ENCODE assay signal across 8 cellular contexts in genomic region chr1:59146651-59147358, GRCh38.
DNase-seq lines count a peak whose midpoint lies in the region; ATAC-seq and TF ChIP-seq lines count a peak whose summit lies in the region.

No MANE protein-coding gene starts in this region.

- no peaks in the 10 kb centered on the region for H3K36me3 ChIP-seq in endodermal cell (ENCODE audit: control insufficient read depth, insufficient read depth, low read length)

- H3K27ac ChIP-seq in endodermal cell (ENCODE audit: low read depth, low read length): no peak overlapping the region

- no peaks in the 10 kb centered on the region for H3K9me3 ChIP-seq in endodermal cell (ENCODE audit: control insufficient read depth, low read length)

- TF ChIP-seq CTCF in AG09309 (IDR thresholded peaks at IDR 0.05; ENCODE audit: control insufficient read depth, insufficient read depth, low read depth, low read length, missing control alignments): no peak
- peak; percentile 60 for TF ChIP-seq CTCF in endodermal cell (conservative IDR thresholded peaks at IDR 0.05)

- H3K9me3 Mint-ChIP-seq in activated CD4-positive, alpha-beta memory T cell treated with anti-CD3 and anti-CD28 coated beads, Interleukin-2, amount 10 ng/mL, durations not matched to agents 7 days and 5 days: no peaks in the 10 kb centered on the region
- H3K9me3 Mint-ChIP-seq in endodermal cell: no peaks in the 10 kb centered on the region
- no peaks in the 10 kb centered on the region for H3K9me3 Mint-ChIP-seq in stimulated activated effector memory CD8-positive, alpha-beta T cell treated with anti-CD3 and anti-CD28 coated beads, Interleukin-12 subunit alpha, Interleukin-12 subunit beta, amount 100 ng/mL, for 72 hours

- DNase-seq in AG09309 (ENCODE audit: low read depth): no peak
- peak; percentile 54 for DNase-seq in activated CD4-positive, alpha-beta memory T cell treated with anti-CD3 and anti-CD28 coated beads, Interleukin-2, amount 10 ng/mL, durations not matched to agents 7 days and 5 days
- peak; percentile 85 for DNase-seq in endodermal cell
- peak; percentile 13 for DNase-seq in midbrain (lab: John Stamatoyannopoulos, UW)
- DNase-seq in stimulated activated effector memory CD8-positive, alpha-beta T cell treated with anti-CD3 and anti-CD28 coated beads, Interleukin-12 subunit alpha, Interleukin-12 subunit beta, amount 100 ng/mL, for 72 hours (ENCODE audit: low spot score in 2 of 2): peak; percentile 60 to 83
- no peak for DNase-seq in OCI-M2 (lab: John Stamatoyannopoulos, UW; ENCODE audit: unreplicated experiment)

- no peaks in the 10 kb centered on the region for H3K4me1 ChIP-seq in endodermal cell (ENCODE audit: control insufficient read depth, insufficient read depth, low read length)

- no peaks in the 10 kb centered on the region for H3K27me3 Mint-ChIP-seq in activated CD4-positive, alpha-beta memory T cell treated with anti-CD3 and anti-CD28 coated beads, Interleukin-2, amount 10 ng/mL, durations not matched to agents 7 days and 5 days
- peaks cover 25% of the 10 kb centered on the region for H3K27me3 Mint-ChIP-seq in endodermal cell (ENCODE audit: insufficient read depth)

- CTCF ChIA-PET in activated CD4-positive, alpha-beta memory T cell treated with anti-CD3 and anti-CD28 coated beads, Interleukin-2, amount 10 ng/mL, durations not matched to agents 7 days and 5 days (lab: Charles Lee): interaction anchor here (0.7 to 1.4 kb wide), 3 partner anchors 46 to 365 kb away, joined by 3 to 4 read pairs (median 3); no protein-coding TSS in a partner anchor

- no peaks in the 10 kb centered on the region for H3K36me3 Mint-ChIP-seq in activated CD4-positive, alpha-beta memory T cell treated with anti-CD3 and anti-CD28 coated beads, Interleukin-2, amount 10 ng/mL, durations not matched to agents 7 days and 5 days (ENCODE audit: low read depth)
- H3K36me3 Mint-ChIP-seq in endodermal cell (ENCODE audit: low read depth): no peaks in the 10 kb centered on the region
- no peaks in the 10 kb centered on the region for H3K36me3 Mint-ChIP-seq in stimulated activated effector memory CD8-positive, alpha-beta T cell treated with anti-CD3 and anti-CD28 coated beads, Interleukin-12 subunit alpha, Interleukin-12 subunit beta, amount 100 ng/mL, for 72 hours

- POLR2A ChIA-PET in activated CD4-positive, alpha-beta memory T cell treated with anti-CD3 and anti-CD28 coated beads, Interleukin-2, amount 10 ng/mL, durations not matched to agents 7 days and 5 days (lab: Charles Lee): no interaction called here

- peak overlapping the region; percentile 41 for H3K4me3 ChIP-seq in AG09309 (ENCODE audit: control insufficient read depth, low read depth, low read length)
- H3K4me3 ChIP-seq in endodermal cell (ENCODE audit: low read length): peak overlapping the region; percentile 75

- no peak overlapping the region for H3K9ac ChIP-seq in endodermal cell (ENCODE audit: extremely low read depth, low read length, poor library complexity, severe bottlenecking)

- H3K4me1 Mint-ChIP-seq in activated CD4-positive, alpha-beta memory T cell treated with anti-CD3 and anti-CD28 coated beads, Interleukin-2, amount 10 ng/mL, durations not matched to agents 7 days and 5 days: peaks cover 40% of the 10 kb centered on the region
- H3K4me1 Mint-ChIP-seq in endodermal cell: peaks cover 10% of the 10 kb centered on the region
- peaks cover 52% of the 10 kb centered on the region for H3K4me1 Mint-ChIP-seq in stimulated activated effector memory CD8-positive, alpha-beta T cell treated with anti-CD3 and anti-CD28 coated beads, Interleukin-12 subunit alpha, Interleukin-12 subunit beta, amount 100 ng/mL, for 72 hours

- peak overlapping the region; percentile 79 for H3K27ac Mint-ChIP-seq in activated CD4-positive, alpha-beta memory T cell treated with anti-CD3 and anti-CD28 coated beads, Interleukin-2, amount 10 ng/mL, durations not matched to agents 7 days and 5 days
- H3K27ac Mint-ChIP-seq in endodermal cell: no peak overlapping the region
- H3K27ac Mint-ChIP-seq in stimulated activated effector memory CD8-positive, alpha-beta T cell treated with anti-CD3 and anti-CD28 coated beads, Interleukin-12 subunit alpha, Interleukin-12 subunit beta, amount 100 ng/mL, for 72 hours: peak overlapping the region; percentile 94

- peak overlapping the region; percentile 86 for H3K4me3 Mint-ChIP-seq in activated CD4-positive, alpha-beta memory T cell treated with anti-CD3 and anti-CD28 coated beads, Interleukin-2, amount 10 ng/mL, durations not matched to agents 7 days and 5 days
- H3K4me3 Mint-ChIP-seq in endodermal cell: peak overlapping the region; percentile 53
- H3K4me3 Mint-ChIP-seq in stimulated activated effector memory CD8-positive, alpha-beta T cell treated with anti-CD3 and anti-CD28 coated beads, Interleukin-12 subunit alpha, Interleukin-12 subunit beta, amount 100 ng/mL, for 72 hours: peak overlapping the region; percentile 83

- WGBS in endodermal cell (ENCODE audit: insufficient coverage in 1 of 2, insufficient read length in 1 of 2), 2 experiments: 9 to 12% methylated on average over 25 to 52 of the region's 52 CpGs

- peaks cover 27% of the 10 kb centered on the region for H3K27me3 ChIP-seq in endodermal cell (ENCODE audit: control insufficient read depth, insufficient read depth, low read length, poor library complexity, severe bottlenecking)

- ATAC-seq in GM19351 (IDR thresholded peaks at IDR 0.05; ENCODE audit: unreplicated experiment) (peak; percentile 55), HG03520 (IDR thresholded peaks at IDR 0.05; ENCODE audit: unreplicated experiment) (peak; percentile 54)
- peak; percentile 74 for ATAC-seq in stimulated activated effector memory CD8-positive, alpha-beta T cell treated with anti-CD3 and anti-CD28 coated beads, Interleukin-12 subunit alpha, Interleukin-12 subunit beta, amount 100 ng/mL, for 72 hours

Comparison
In these comparisons a context has a peak if more than half of its experiments do, and no peak if none do; other contexts are left out.
1. DNase-seq: peak in activated CD4-positive, alpha-beta memory T cell treated with anti-CD3 and anti-CD28 coated beads, Interleukin-2, amount 10 ng/mL, durations not matched to agents 7 days and 5 days (single experiment), endodermal cell (single experiment), midbrain (single experiment) and stimulated activated effector memory CD8-positive, alpha-beta T cell treated with anti-CD3 and anti-CD28 coated beads, Interleukin-12 subunit alpha, Interleukin-12 subunit beta, amount 100 ng/mL, for 72 hours (2 of 2); none in AG09309 (single experiment) and OCI-M2 (single experiment).
2. Peak in every context shown above with its lines, with median percentiles within 50 percentile points of each other: ATAC-seq and H3K4me3 Mint-ChIP-seq.